8 cellular contexts compared by ENCODE assay signal in genomic region chr5:94901071-94901979, GRCh38.
DNase-seq lines count a peak whose midpoint lies in the region; ATAC-seq lines count a peak whose summit lies in the region.
"Had no signal": no experiment of that assay in that cellular context is flagged by ENCODE, and none has a peak within 500 bp of the region (broad histone marks: within the 10 kb centered on the region; RNA-seq: fewer than 3 reads in every experiment).

No MANE protein-coding gene starts in this region.

- H3K27me3 ChIP-seq in adipocyte (replicated peaks; ENCODE audit: control insufficient read depth, insufficient read depth, low read length), result peaks cover 3% of the 10 kb centered on the region
- H3K27me3 ChIP-seq: heart right ventricle had no signal

- peak overlapping the region; percentile 4 for H3K9ac ChIP-seq in adipocyte (ENCODE audit: low read length)

- H3K4me3 ChIP-seq in adipocyte (ENCODE audit: low read length), result peak overlapping the region; percentile 30
- H3K4me3 ChIP-seq: heart right ventricle had no signal

- H3K9me3 ChIP-seq in adipocyte (ENCODE audit: control insufficient read depth, low read length), result no peaks in the 10 kb centered on the region
- H3K9me3 ChIP-seq: heart right ventricle had no signal

- peaks cover 37% of the 10 kb centered on the region for H3K4me1 ChIP-seq in adipocyte (ENCODE audit: control insufficient read depth, insufficient read depth, low read length)
- H3K4me1 ChIP-seq: heart right ventricle had no signal

- ATAC-seq in GM19351 (IDR thresholded peaks at IDR 0.05; ENCODE audit: unreplicated experiment) (peak; percentile 91), HG03039 (IDR thresholded peaks at IDR 0.05; ENCODE audit: unreplicated experiment) (peak; percentile 90), Right ventricle myocardium inferior (no peak)

- intact Hi-C loops in Right ventricle myocardium inferior (cut with DNase I), result no loop called here

- DNase-seq in adipocyte (ENCODE audit: low read depth) (peak; percentile 34), smooth muscle cell of the brain vasculature (ENCODE audit: low read depth, low spot score) (peak; percentile 31), NCI-H446 (lab: John Stamatoyannopoulos, UW) (no peak), Right ventricle myocardium inferior (ENCODE audit: missing footprints) (no peak), NCI-H774 (lab: John Stamatoyannopoulos, UW) (no peak)
- DNase-seq: heart right ventricle had no signal

- H3K36me3 ChIP-seq in adipocyte (ENCODE audit: control insufficient read depth, insufficient read depth, low read length, severe bottlenecking), result peaks cover 25% of the 10 kb centered on the region

Comparison
In these comparisons a context has a peak if more than half of its experiments do, and no peak if none do; other contexts are left out.
1. DNase-seq: peak in adipocyte (single experiment) and smooth muscle cell of the brain vasculature (single experiment); none in NCI-H446 (0 of 2), Right ventricle myocardium inferior (single experiment) and NCI-H774 (single experiment).